Comparison of ENCODE assay signal across 10 cellular contexts in the genomic region with DNA sequence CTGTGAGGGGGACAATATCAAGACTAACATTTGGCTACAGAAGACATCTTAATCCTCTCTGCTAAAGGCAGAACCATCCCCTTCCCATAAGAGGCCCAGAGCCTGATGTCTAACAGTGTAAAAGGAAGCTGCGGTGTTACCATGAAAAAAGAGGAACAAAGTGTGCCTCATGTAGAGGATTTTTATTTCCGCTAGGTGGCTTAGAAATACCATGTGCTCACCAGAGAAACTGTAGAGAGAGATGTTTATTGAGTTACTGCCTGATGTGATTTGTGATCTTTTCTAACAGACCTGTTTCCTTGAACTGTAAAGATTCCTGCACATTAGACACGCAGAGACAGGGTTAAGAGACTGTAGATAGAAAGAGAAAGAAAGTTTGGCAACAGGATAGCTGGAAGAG. TPM values are rescaled to one million over a fixed set of nuclear protein-coding genes. Genes with fewer than 3 reads are reported as not detected.
A peak's percentile ranks its signal among the peaks of the same experiment; 100 is the strongest.
DNase-seq lines count a peak whose midpoint lies in the region; ATAC-seq and TF ChIP-seq lines count a peak whose summit lies in the region.
"Had no signal": no experiment of that assay in that cellular context is flagged by ENCODE, and none has a peak within 500 bp of the region (broad histone marks: within the 10 kb centered on the region; RNA-seq: fewer than 3 reads in every experiment).

No MANE protein-coding gene starts in this region.

- peaks cover 6% of the 10 kb centered on the region for H3K27me3 Mint-ChIP-seq in activated naive CD4-positive, alpha-beta T cell treated with anti-CD3 and anti-CD28 coated beads for 36 hours (ENCODE audit: low read depth)

- intact Hi-C loops in adrenal gland (cut with DNase I) = no loop called here
- intact Hi-C loops in sigmoid colon (cut with DNase I) = no loop called here
- intact Hi-C loops in activated naive CD4-positive, alpha-beta T cell treated with anti-CD3 and anti-CD28 coated beads for 36 hours (cut with micrococcal nuclease) = loop anchor here (1.0 to 10.0 kb wide), 3 partner anchors 141 to 386 kb away; no protein-coding TSS in a partner anchor

- no peak overlapping the region for H3K27ac Mint-ChIP-seq in activated naive CD4-positive, alpha-beta T cell treated with anti-CD3 and anti-CD28 coated beads for 36 hours

- peak; percentile 74 for ATAC-seq in GM18498 (IDR thresholded peaks at IDR 0.05; ENCODE audit: unreplicated experiment)
- peak; percentile 62 for ATAC-seq in HG02759 (IDR thresholded peaks at IDR 0.05; ENCODE audit: unreplicated experiment)
- ATAC-seq in left lobe of liver = peak; percentile 56

- DNase-seq in RKO (ENCODE audit: low spot score) = peak; percentile 48
- DNase-seq in left lobe of liver (ENCODE audit: low spot score) = no peak
- no peak for DNase-seq in adrenal gland
- DNase-seq in sigmoid colon = no peak
- DNase-seq in activated naive CD4-positive, alpha-beta T cell treated with anti-CD3 and anti-CD28 coated beads for 36 hours = no peak
- no peak for DNase-seq in epidermal melanocyte (ENCODE audit: insufficient read length, low spot score)
- DNase-seq: heart right ventricle had no signal

- H3K9me3 ChIP-seq in adrenal gland (replicated peaks in 1 of 3) (no peaks in the 10 kb centered on the region), sigmoid colon (no peaks in the 10 kb centered on the region)
- H3K9me3 ChIP-seq: heart right ventricle had no signal

- H3K4me1 ChIP-seq in adrenal gland (replicated peaks in 1 of 2) = no peaks in the 10 kb centered on the region
- H3K4me1 ChIP-seq in sigmoid colon = no peaks in the 10 kb centered on the region

- H3K27me3 ChIP-seq in adrenal gland (no peaks in the 10 kb centered on the region), sigmoid colon (no peaks in the 10 kb centered on the region)
- H3K27me3 ChIP-seq: heart right ventricle had no signal

- H3K36me3 ChIP-seq in adrenal gland (replicated peaks in 1 of 2) (no peaks in the 10 kb centered on the region), sigmoid colon (no peaks in the 10 kb centered on the region)
- H3K36me3 ChIP-seq: heart right ventricle had no signal

- TF ChIP-seq POLR2A in adrenal gland (IDR thresholded peaks at IDR 0.05) = no peak
- TF ChIP-seq POLR2A in sigmoid colon (IDR thresholded peaks at IDR 0.05) = no peak

- H3K4me3 ChIP-seq in adrenal gland (no peak overlapping the region), sigmoid colon (no peak overlapping the region)
- H3K4me3 ChIP-seq: heart right ventricle had no signal

- TF ChIP-seq CTCF in adrenal gland (IDR thresholded peaks at IDR 0.05) (peak in 2 of 6 experiments; percentile 11 to 15), sigmoid colon (IDR thresholded peaks at IDR 0.05) (no peak)

- CTCF ChIA-PET in activated naive CD4-positive, alpha-beta T cell treated with anti-CD3 and anti-CD28 coated beads for 36 hours (lab: Charles Lee) = no interaction called here

- H3K9me3 Mint-ChIP-seq in activated naive CD4-positive, alpha-beta T cell treated with anti-CD3 and anti-CD28 coated beads for 36 hours = no peaks in the 10 kb centered on the region

- no peak overlapping the region for H3K4me3 Mint-ChIP-seq in activated naive CD4-positive, alpha-beta T cell treated with anti-CD3 and anti-CD28 coated beads for 36 hours

- TF ChIP-seq EP300 in sigmoid colon (IDR thresholded peaks at IDR 0.05) = no peak

- no peaks in the 10 kb centered on the region for H3K36me3 Mint-ChIP-seq in activated naive CD4-positive, alpha-beta T cell treated with anti-CD3 and anti-CD28 coated beads for 36 hours (ENCODE audit: low read depth)

- H3K4me1 Mint-ChIP-seq in activated naive CD4-positive, alpha-beta T cell treated with anti-CD3 and anti-CD28 coated beads for 36 hours (ENCODE audit: low read depth) = peaks cover 4% of the 10 kb centered on the region

- 25 to 34% (median 31%) methylated on average over 3 of the region's 3 CpGs for WGBS in adrenal gland, 4 donors
- 24 to 44% methylated on average over 3 of the region's 3 CpGs for WGBS in sigmoid colon, 2 donors

- H3K27ac ChIP-seq in adrenal gland (no peak overlapping the region), sigmoid colon (no peak overlapping the region)
- H3K27ac ChIP-seq: heart right ventricle had no signal

RNA-seq across cellular contexts. Expression of gene OR5H15, which starts 22.1 kb away (rescaled TPM):
- total RNA-seq in left lobe of liver (not detected), adrenal gland (not detected), sigmoid colon (not detected)
- polyA plus RNA-seq in adrenal gland (not detected), sigmoid colon (not detected)
- total RNA-seq in activated naive CD4-positive, alpha-beta T cell treated with anti-CD3 and anti-CD28 coated beads for 36 hours = not detected
- total RNA-seq: heart right ventricle, temporal lobe had no signal
- polyA plus RNA-seq: heart right ventricle had no signal

RNA-seq across cellular contexts. Expression of gene OR5H14, which starts 41.3 kb away (rescaled TPM):
- not detected for total RNA-seq in left lobe of liver
- under 1 TPM in 1 of 8 donors, not detected in 7; 0.04 TPM for total RNA-seq in adrenal gland
- polyA plus RNA-seq in adrenal gland = not detected
- not detected for total RNA-seq in sigmoid colon
- not detected for polyA plus RNA-seq in sigmoid colon
- total RNA-seq in activated naive CD4-positive, alpha-beta T cell treated with anti-CD3 and anti-CD28 coated beads for 36 hours = not detected
- total RNA-seq: heart right ventricle, temporal lobe had no signal
- polyA plus RNA-seq: heart right ventricle had no signal

RNA-seq across cellular contexts. Expression of gene OR5H1, which starts 58.0 kb away (rescaled TPM):
- total RNA-seq in left lobe of liver (not detected), adrenal gland (not detected), sigmoid colon (not detected)
- polyA plus RNA-seq in adrenal gland (not detected), sigmoid colon (not detected)
- total RNA-seq in activated naive CD4-positive, alpha-beta T cell treated with anti-CD3 and anti-CD28 coated beads for 36 hours = not detected
- total RNA-seq: heart right ventricle, temporal lobe had no signal
- polyA plus RNA-seq: heart right ventricle had no signal
